ENCODE assay signal across 8 cellular contexts in genomic region chr13:27852491-27852890, GRCh38.
"Had no signal": no experiment of that assay in that cellular context is flagged by ENCODE, and none has a peak within 500 bp of the region (broad histone marks: within the 10 kb centered on the region; RNA-seq: fewer than 3 reads in every experiment).

No MANE protein-coding gene starts in this region.

- ATAC-seq: HepG2 had no signal

- H3K9ac ChIP-seq: GM23248 had no signal

- H3K9me3 Mint-ChIP-seq: IgD-negative memory B cell had no signal

- H3K27ac Mint-ChIP-seq: IgD-negative memory B cell had no signal

- H3K4me3 ChIP-seq: GM23248 had no signal

- H3K4me3 Mint-ChIP-seq: IgD-negative memory B cell had no signal

- H2AFZ ChIP-seq: GM23248 had no signal

- H3K27ac ChIP-seq: GM23248, HL-60 had no signal

- H3K36me3 Mint-ChIP-seq: IgD-negative memory B cell had no signal

- DNase-seq: GM23248, GOT3, H7, HCEC 1CT, KBM-7 had no signal
